9 cellular contexts compared by ENCODE assay signal in genomic region chr17:58391302-58391984, GRCh38. TPM values are rescaled to one million over a fixed set of nuclear protein-coding genes. Genes with fewer than 3 reads are reported as not detected.
A peak's percentile ranks its signal among the peaks of the same experiment; 100 is the strongest.
DNase-seq lines count a peak whose midpoint lies in the region; ATAC-seq, FAIRE-seq and TF ChIP-seq lines count a peak whose summit lies in the region.
"Had no signal": no experiment of that assay in that cellular context is flagged by ENCODE, and none has a peak within 500 bp of the region (broad histone marks: within the 10 kb centered on the region; RNA-seq: fewer than 3 reads in every experiment).

No MANE protein-coding gene starts in this region.

- peak; percentile 24 to 66; a peak in 3 of 5 replicates for TF ChIP-seq RAD21 in A549 (conservative IDR thresholded peaks at IDR 0.05 in 1 of 2, IDR thresholded peaks at IDR 0.05 in 1 of 2)

- peak; percentile 89 to 90 for ATAC-seq in A549
- peak; percentile 82 for ATAC-seq in RWPE2 (ENCODE audit: low read depth)
- peak; percentile 23 to 50 for ATAC-seq in left cardiac atrium
- no peak for ATAC-seq in HG02852 (IDR thresholded peaks at IDR 0.05; ENCODE audit: unreplicated experiment)
- no peak for ATAC-seq in HG03045 (IDR thresholded peaks at IDR 0.05; ENCODE audit: unreplicated experiment)
- no peak for ATAC-seq in HG02938 (IDR thresholded peaks at IDR 0.05; ENCODE audit: unreplicated experiment)
- ATAC-seq: stimulated activated effector memory CD8-positive, alpha-beta T cell treated with anti-CD3 and anti-CD28 coated beads, Interleukin-12 subunit alpha, Interleukin-12 subunit beta, amount 100 ng/mL, for 72 hours had no signal

- peak; percentile 100 for FAIRE-seq in A549 (lab: Jason Lieb, UNC)

- H3K36me3 Mint-ChIP-seq in activated naive CD4-positive, alpha-beta T cell treated with anti-CD3 and anti-CD28 coated beads for 36 hours (ENCODE audit: low read depth): peaks cover under 1% of the 10 kb centered on the region
- H3K36me3 Mint-ChIP-seq: stimulated activated effector memory CD8-positive, alpha-beta T cell treated with anti-CD3 and anti-CD28 coated beads, Interleukin-12 subunit alpha, Interleukin-12 subunit beta, amount 100 ng/mL, for 72 hours had no signal

- intact Hi-C loops in left cardiac atrium (cut with DNase I): no loop called here
- intact Hi-C loops in activated naive CD4-positive, alpha-beta T cell treated with anti-CD3 and anti-CD28 coated beads for 36 hours (cut with micrococcal nuclease): no loop called here

- WGBS in A549 (ENCODE audit: missing lambda C conversion rate): 8% methylated on average over 10 of the region's 10 CpGs

- no peak overlapping the region for H3K4me3 Mint-ChIP-seq in activated naive CD4-positive, alpha-beta T cell treated with anti-CD3 and anti-CD28 coated beads for 36 hours
- H3K4me3 Mint-ChIP-seq: stimulated activated effector memory CD8-positive, alpha-beta T cell treated with anti-CD3 and anti-CD28 coated beads, Interleukin-12 subunit alpha, Interleukin-12 subunit beta, amount 100 ng/mL, for 72 hours had no signal

- CTCF ChIA-PET in A549 (lab: Yijun Ruan, JAX): interaction anchor here (0.8 to 5.5 kb wide), 8 partner anchors 12 to 141 kb away, joined by 3 to 24 read pairs (median 4); partner anchors contain the start of genes RNF43 and SUPT4H1
- CTCF ChIA-PET in activated naive CD4-positive, alpha-beta T cell treated with anti-CD3 and anti-CD28 coated beads for 36 hours (lab: Charles Lee): interaction anchor here (0.5 kb wide), 1 partner anchor 89 kb away, joined by 3 read pairs; no protein-coding TSS in a partner anchor

- POLR2A ChIA-PET in A549 (lab: Yijun Ruan, JAX): interaction anchor here (0.6 to 1.1 kb wide), 3 partner anchors 26 to 39 kb away, joined by 3 to 4 read pairs (median 4); partner anchors contain the start of genes RNF43 and SUPT4H1

- H3K36me3 ChIP-seq in RWPE2 (ENCODE audit: low read depth): no peaks in the 10 kb centered on the region; the same call in 1 of the 2 replicates

- H3K9me3 ChIP-seq in A549 (no peaks in the 10 kb centered on the region), RWPE2 (ENCODE audit: severe bottlenecking) (no peaks in the 10 kb centered on the region)

- DNase-seq in A549 (ENCODE audit: low read depth in 1 of 2, low spot score in 1 of 2): peak; percentile 67 to 96
- DNase-seq in NCI-H1048 (lab: John Stamatoyannopoulos, UW): peak; percentile 30
- DNase-seq in RWPE2 (ENCODE audit: low spot score): peak; percentile 95
- DNase-seq in left cardiac atrium: peak; percentile 51
- no peak for DNase-seq in activated naive CD4-positive, alpha-beta T cell treated with anti-CD3 and anti-CD28 coated beads for 36 hours

- no peak for TF ChIP-seq CTCF in A549 (IDR thresholded peaks at IDR 0.05)
- TF ChIP-seq CTCF in RWPE2 (IDR thresholded peaks at IDR 0.05; ENCODE audit: poor library complexity, severe bottlenecking): no peak

- H3K4me1 ChIP-seq in A549 (peaks cover 72% of the 10 kb centered on the region), RWPE2 (ENCODE audit: insufficient read depth, poor library complexity, severe bottlenecking) (peaks cover 52% of the 10 kb centered on the region)

- no peaks in the 10 kb centered on the region for H3K4me1 Mint-ChIP-seq in activated naive CD4-positive, alpha-beta T cell treated with anti-CD3 and anti-CD28 coated beads for 36 hours (ENCODE audit: low read depth)

- peak; percentile 90 to 95; a peak in 4 of 5 replicates for TF ChIP-seq EP300 in A549 (IDR thresholded peaks at IDR 0.05)

- peak overlapping the region; percentile 4; the same call in 1 of the 3 replicates for H3K4me3 ChIP-seq in A549
- H3K4me3 ChIP-seq in RWPE2 (ENCODE audit: severe bottlenecking): no peak overlapping the region

- H3K27ac ChIP-seq in A549 (peak overlapping the region; percentile 77 to 84), RWPE2 (ENCODE audit: poor library complexity, severe bottlenecking) (no peak overlapping the region)

- no peaks in the 10 kb centered on the region for H3K27me3 Mint-ChIP-seq in activated naive CD4-positive, alpha-beta T cell treated with anti-CD3 and anti-CD28 coated beads for 36 hours (ENCODE audit: low read depth)

- TF ChIP-seq POLR2A in A549 (IDR thresholded peaks at IDR 0.05; ENCODE audit: low read length): no peak

- H3K9me3 Mint-ChIP-seq in activated naive CD4-positive, alpha-beta T cell treated with anti-CD3 and anti-CD28 coated beads for 36 hours: no peaks in the 10 kb centered on the region
- H3K9me3 Mint-ChIP-seq: stimulated activated effector memory CD8-positive, alpha-beta T cell treated with anti-CD3 and anti-CD28 coated beads, Interleukin-12 subunit alpha, Interleukin-12 subunit beta, amount 100 ng/mL, for 72 hours had no signal

- H3K27ac Mint-ChIP-seq in activated naive CD4-positive, alpha-beta T cell treated with anti-CD3 and anti-CD28 coated beads for 36 hours: no peak overlapping the region
- H3K27ac Mint-ChIP-seq: stimulated activated effector memory CD8-positive, alpha-beta T cell treated with anti-CD3 and anti-CD28 coated beads, Interleukin-12 subunit alpha, Interleukin-12 subunit beta, amount 100 ng/mL, for 72 hours had no signal

- H3K4me2 ChIP-seq in A549: peak overlapping the region; percentile 75

- no peaks in the 10 kb centered on the region for H3K27me3 ChIP-seq in RWPE2 (ENCODE audit: insufficient read depth, poor library complexity, severe bottlenecking)

TF ChIP-seq in A549, 52 proteins besides CTCF, POLR2A, EP300 and RAD21:
- TF ChIP-seq MYC (IDR thresholded peaks at IDR 0.05; ENCODE audit: borderline replicate concordance, low read length) (no peak), HES2 (IDR thresholded peaks at IDR 0.05) (no peak), MAZ (IDR thresholded peaks at IDR 0.05; ENCODE audit: borderline replicate concordance, low read depth, low read length) (no peak), FOSL2 (IDR thresholded peaks at IDR 0.05) (0 out of 2 replicates have a peak, but pooled peaks have one; percentile 17), FOSL2 (CRISPR knock-in tag; IDR thresholded peaks at IDR 0.05) (peak; percentile 39; the same call in 1 of the 2 replicates), GATA3 (IDR thresholded peaks at IDR 0.05; ENCODE audit: borderline replicate concordance) (peak; percentile 100), MAFK (IDR thresholded peaks at IDR 0.05; ENCODE audit: partially characterized antibody) (no peak), FOXS1 (CRISPR knock-in tag; IDR thresholded peaks at IDR 0.05) (peak; percentile 87), PBX3 (IDR thresholded peaks at IDR 0.05) (peak; percentile 44; the same call in 1 of the 2 replicates), ZNF302 (CRISPR knock-in tag; IDR thresholded peaks at IDR 0.05) (no peak), CHD2 (IDR thresholded peaks at IDR 0.05; ENCODE audit: low read length, partially characterized antibody) (no peak), JUN (IDR thresholded peaks at IDR 0.05) (peak; percentile 96 to 99), BCL3 (IDR thresholded peaks at IDR 0.05) (peak; percentile 96), MAX (IDR thresholded peaks at IDR 0.05) (peak; percentile 86), JUNB (IDR thresholded peaks at IDR 0.05) (peak; percentile 82), CBX8 (IDR thresholded peaks at IDR 0.05) (no peak), SMC3 (IDR thresholded peaks at IDR 0.05) (peak; percentile 62; the same call in 2 of the 3 replicates), CEBPB (IDR thresholded peaks at IDR 0.05) (peak; percentile 67 to 79)

RNA-seq across cellular contexts. Expression of gene RNF43, which starts 25.9 kb away (rescaled TPM):
- 6.3 and 6.6 TPM in 2 replicates for polyA plus RNA-seq in A549 (2011; rRNA removed)
- 0.82 and 0.83 TPM in 2 replicates for polyA plus RNA-seq in A549 (2012; cell fraction: cytosol; rRNA removed)
- polyA plus RNA-seq in A549 (2012; cell fraction: nucleus; rRNA removed): 1.3 and 2.3 TPM in 2 replicates
- 1.6 to 2.6 TPM (median 2.5 TPM) in 3 replicates for polyA plus RNA-seq in A549 (2017; fragmentation: RNase III; extraction: RNeasy Plus Mini Kit Qiagen cat#74134 plus additional on column Dnase treatment)
- polyA minus RNA-seq in A549 (2011; rRNA and poly(A)+ RNA removed): 2.8 and 3.2 TPM in 2 replicates
- total RNA-seq in left cardiac atrium: 1 to 10 TPM; 4.0 to 4.7 TPM
- under 1 TPM; 0.38 to 0.91 TPM for total RNA-seq in activated naive CD4-positive, alpha-beta T cell treated with anti-CD3 and anti-CD28 coated beads for 36 hours

RNA-seq across cellular contexts. Expression of gene SUPT4H1, which starts 39.4 kb away (rescaled TPM):
- polyA plus RNA-seq in A549 (2011; rRNA removed) (241 and 260 TPM in 2 replicates), A549 (2017; fragmentation: RNase III; extraction: RNeasy Plus Mini Kit Qiagen cat#74134 plus additional on column Dnase treatment) (117 to 124 TPM (median 123 TPM) in 3 replicates)
- 112 and 123 TPM in 2 replicates for polyA plus RNA-seq in A549 (2012; cell fraction: cytosol; rRNA removed)
- 60.7 and 203 TPM in 2 replicates for polyA plus RNA-seq in A549 (2012; cell fraction: nucleus; rRNA removed)
- polyA minus RNA-seq in A549 (2011; rRNA and poly(A)+ RNA removed): 81.6 and 112 TPM in 2 replicates
- 10 to 100 TPM; 49.4 to 60.6 TPM for total RNA-seq in left cardiac atrium
- total RNA-seq in activated naive CD4-positive, alpha-beta T cell treated with anti-CD3 and anti-CD28 coated beads for 36 hours: 10 to 100 TPM; 76.6 to 76.9 TPM

Comparison
In these comparisons a context has a peak if more than half of its experiments do, and no peak if none do; other contexts are left out.
1. ATAC-seq: peak in A549 (2 of 2), RWPE2 (single experiment) and left cardiac atrium (2 of 2); none in HG02852 (single experiment), HG03045 (single experiment) and HG02938 (single experiment).